ENCODE assay signal across 9 cellular contexts in genomic region chr7:78020874-78021249, GRCh38.
DNase-seq lines count a peak whose midpoint lies in the region; ATAC-seq and TF ChIP-seq lines count a peak whose summit lies in the region.
"Had no signal": no experiment of that assay in that cellular context is flagged by ENCODE, and none has a peak within 500 bp of the region (broad histone marks: within the 10 kb centered on the region; RNA-seq: fewer than 3 reads in every experiment).

No MANE protein-coding gene starts in this region.

- H3K4me1 Mint-ChIP-seq in endodermal cell: peaks cover 25% of the 10 kb centered on the region

- no peak overlapping the region for H3K27ac ChIP-seq in endodermal cell (ENCODE audit: low read depth, low read length)

- no peak overlapping the region for H3K4me3 ChIP-seq in endodermal cell (ENCODE audit: low read length)
- no peak overlapping the region for H3K4me3 ChIP-seq in skeletal muscle satellite cell (ENCODE audit: low read length)

- H3K4me3 Mint-ChIP-seq in endodermal cell: no peak overlapping the region

- H3K9ac ChIP-seq in endodermal cell (ENCODE audit: extremely low read depth, low read length, poor library complexity, severe bottlenecking): no peak overlapping the region
- peak overlapping the region; percentile 35 for H3K9ac ChIP-seq in skeletal muscle satellite cell (ENCODE audit: low read depth, low read length)

- no peaks in the 10 kb centered on the region for H3K9me3 Mint-ChIP-seq in endodermal cell

- H3K36me3 ChIP-seq in endodermal cell (ENCODE audit: control insufficient read depth, insufficient read depth, low read length) (no peaks in the 10 kb centered on the region), skeletal muscle satellite cell (ENCODE audit: insufficient read depth, low read length) (no peaks in the 10 kb centered on the region)
- H3K36me3 ChIP-seq: prostate gland had no signal

- no peak for ATAC-seq in HG02759 (IDR thresholded peaks at IDR 0.05; ENCODE audit: unreplicated experiment)
- ATAC-seq in GM18505 (IDR thresholded peaks at IDR 0.05; ENCODE audit: unreplicated experiment): no peak
- ATAC-seq in GM19023 (IDR thresholded peaks at IDR 0.05; ENCODE audit: unreplicated experiment): no peak

- H3K9me3 ChIP-seq in endodermal cell (ENCODE audit: control insufficient read depth, low read length) (no peaks in the 10 kb centered on the region), skeletal muscle satellite cell (replicated peaks; ENCODE audit: low read length) (no peaks in the 10 kb centered on the region)
- H3K9me3 ChIP-seq: prostate gland had no signal

- no peaks in the 10 kb centered on the region for H3K36me3 Mint-ChIP-seq in endodermal cell (ENCODE audit: low read depth)

- TF ChIP-seq POLR2A in GM18505 (IDR thresholded peaks at IDR 0.05; ENCODE audit: borderline replicate concordance, extremely low read depth, insufficient read depth, insufficient read length): no peak

- H3K27ac Mint-ChIP-seq in endodermal cell: no peak overlapping the region

- TF ChIP-seq CTCF in endodermal cell (conservative IDR thresholded peaks at IDR 0.05): peak; percentile 9

- H3K4me1 ChIP-seq in endodermal cell (ENCODE audit: control insufficient read depth, insufficient read depth, low read length) (peaks cover 7% of the 10 kb centered on the region), skeletal muscle satellite cell (ENCODE audit: control insufficient read depth, insufficient read depth, low read length) (peaks cover 22% of the 10 kb centered on the region)

- peak; percentile 3 for DNase-seq in EL
- peak; percentile 59 for DNase-seq in NOMO-1 treated with DMSO at 0.1 percent for 48 hours (lab: John Stamatoyannopoulos, UW; ENCODE audit: unreplicated experiment)
- DNase-seq in endodermal cell: no peak
- DNase-seq in posterior cingulate gyrus: no peak

- H3K27me3 ChIP-seq in endodermal cell (ENCODE audit: control insufficient read depth, insufficient read depth, low read length, poor library complexity, severe bottlenecking) (no peaks in the 10 kb centered on the region), skeletal muscle satellite cell (ENCODE audit: control insufficient read depth, insufficient read depth, low read length) (no peaks in the 10 kb centered on the region)

- intact Hi-C loops in posterior cingulate gyrus (cut with DNase I): loop anchor here (10.0 kb wide), 1 partner anchor 484 kb away; no protein-coding TSS in a partner anchor

- peaks cover 4% of the 10 kb centered on the region for H3K27me3 Mint-ChIP-seq in endodermal cell (ENCODE audit: insufficient read depth)

- peak overlapping the region; percentile 83 for H3K4me2 ChIP-seq in skeletal muscle satellite cell (ENCODE audit: low read length)

Comparison
In these comparisons a context has a peak if more than half of its experiments do, and no peak if none do; other contexts are left out.
1. DNase-seq: peak in EL (single experiment) and NOMO-1 treated with DMSO at 0.1 percent for 48 hours (single experiment); none in endodermal cell (single experiment) and posterior cingulate gyrus (0 of 10).